In genomic region chr17:45487704-45488103, GRCh38 we compare ENCODE assay signal across 8 cellular contexts. TPM values are rescaled to one million over a fixed set of nuclear protein-coding genes. Genes with fewer than 3 reads are reported as not detected.
DNase-seq lines count a peak whose midpoint lies in the region; ATAC-seq, FAIRE-seq and TF ChIP-seq lines count a peak whose summit lies in the region.
"Not testable (repeated sequence)": the region's sequence is repeated elsewhere in the genome, so short reads cannot be mapped to it uniquely, and the experiment has no call there.

No MANE protein-coding gene starts in this region.

- TF ChIP-seq RAD21 in SK-N-SH (IDR thresholded peaks at IDR 0.05; ENCODE audit: low read length): not testable (repeated sequence)

- H3K27me3 Mint-ChIP-seq in astrocyte (ENCODE audit: low read depth, unreplicated experiment): not testable (repeated sequence)

- H3K27ac ChIP-seq in SK-N-SH (ENCODE audit: low read depth in 2 of 2, low read length in 1 of 2): peak overlapping the region in 1 of 2 experiments; percentile 67; a peak in 2 of 4 replicates
- H3K27ac ChIP-seq in astrocyte (ENCODE audit: low read depth, low read length): peak overlapping the region; percentile 63
- H3K27ac ChIP-seq in fibroblast of lung (ENCODE audit: insufficient read depth, low read length); aorta (ENCODE audit: low read depth in 1 of 2, low read length in 2 of 2): not testable (repeated sequence)

- not testable (repeated sequence) for H3K9me3 Mint-ChIP-seq in astrocyte (ENCODE audit: unreplicated experiment)

- TF ChIP-seq CTCF in NB4 (IDR thresholded peaks at IDR 0.05; ENCODE audit: low read depth, low read length); SK-N-SH (IDR thresholded peaks at IDR 0.05); astrocyte (IDR thresholded peaks at IDR 0.05; ENCODE audit: insufficient read depth, low read depth, low read length); fibroblast of lung (conservative IDR thresholded peaks at IDR 0.05 in 1 of 2, IDR thresholded peaks at IDR 0.05 in 1 of 2; ENCODE audit: low read depth in 1 of 2, low read length in 2 of 2): not testable (repeated sequence)

- 16% methylated on average over 2 of the region's 2 CpGs for WGBS in SK-N-SH (ENCODE audit: low lambda C conversion rate)
- WGBS in aorta, 2 donors: 24 to 34% methylated on average over 2 of the region's 2 CpGs

- H3K36me3 Mint-ChIP-seq in astrocyte (ENCODE audit: low read depth, unreplicated experiment): not testable (repeated sequence)

- not testable (repeated sequence) for H3K4me3 ChIP-seq in NB4 (ENCODE audit: low read depth, low read length); SK-N-SH (ENCODE audit: low read depth in 2 of 2, low read length in 1 of 2); astrocyte (ENCODE audit: insufficient read depth, low read depth, low read length); aorta (ENCODE audit: low read length in 2 of 2)
- H3K4me3 ChIP-seq in fibroblast of lung (replicated peaks in 1 of 4; ENCODE audit: control extremely low read depth in 1 of 4, insufficient read depth in 1 of 4, low read depth in 3 of 4, low read length in 4 of 4): peak overlapping the region in 1 of 4 experiments; percentile 17

- POLR2A ChIA-PET in SK-N-SH (lab: Yijun Ruan, JAX): not testable (repeated sequence)

- H3K4me1 ChIP-seq in SK-N-SH (ENCODE audit: control insufficient read depth in 1 of 2, insufficient read depth in 2 of 2, low read depth in 1 of 2, low read length in 1 of 2); astrocyte (ENCODE audit: insufficient read depth, low read length); fibroblast of lung (ENCODE audit: control insufficient read depth, extremely low read depth, insufficient read depth, low read length); aorta (ENCODE audit: control insufficient read depth in 1 of 2, insufficient read depth in 2 of 2, low read length in 2 of 2): not testable (repeated sequence)

- not testable (repeated sequence) for H3K9ac ChIP-seq in SK-N-SH; fibroblast of lung (ENCODE audit: insufficient read depth, low read length)
- peak overlapping the region; percentile 46 for H3K9ac ChIP-seq in astrocyte (ENCODE audit: low read length)

- peaks cover 11% of the 10 kb centered on the region for H3F3A ChIP-seq in SK-N-SH (replicated peaks; ENCODE audit: insufficient read depth)

- peaks cover 10% of the 10 kb centered on the region for H3K4me1 Mint-ChIP-seq in astrocyte (ENCODE audit: low read depth, unreplicated experiment)

- TF ChIP-seq POLR2A in NB4 (IDR thresholded peaks at IDR 0.05; ENCODE audit: extremely low read depth, insufficient read length): not testable (repeated sequence)

- not testable (repeated sequence) for H2AFZ ChIP-seq in SK-N-SH (ENCODE audit: low read depth); astrocyte (ENCODE audit: low read depth, low read length); fibroblast of lung (ENCODE audit: low read length)

- peak overlapping the region; percentile 98 for H3K27ac Mint-ChIP-seq in astrocyte (ENCODE audit: unreplicated experiment)

- not testable (repeated sequence) for TF ChIP-seq EP300 in SK-N-SH (IDR thresholded peaks at IDR 0.05; ENCODE audit: borderline replicate concordance in 1 of 2, low read depth in 1 of 2, low read length in 1 of 2)

- not testable (repeated sequence) for H3K27me3 ChIP-seq in SK-N-SH (ENCODE audit: insufficient read depth); astrocyte (ENCODE audit: insufficient read depth, low read length); fibroblast of lung (ENCODE audit: control insufficient read depth, insufficient read depth, low read length); aorta (ENCODE audit: control insufficient read depth in 1 of 2, insufficient read depth in 2 of 2, low read length in 1 of 2)

- H3K9me3 ChIP-seq in SK-N-SH; astrocyte (ENCODE audit: insufficient read depth, low read depth, low read length); fibroblast of lung (ENCODE audit: control insufficient read depth, insufficient read depth, low read depth, low read length); aorta (ENCODE audit: control insufficient read depth, low read length): not testable (repeated sequence)

- intact Hi-C loops in posterior vena cava (cut with DNase I); aorta (cut with DNase I): not testable (repeated sequence)

- ATAC-seq in left lobe of liver (peak; percentile 54), aorta (ENCODE audit: low FRiP score) (peak; percentile 72)

- peak overlapping the region; percentile 77 for H3K4me3 Mint-ChIP-seq in astrocyte (ENCODE audit: unreplicated experiment)

- H3K79me2 ChIP-seq in SK-N-SH (ENCODE audit: insufficient read depth) (peaks cover 16% of the 10 kb centered on the region; the same call in 1 of the 2 replicates), astrocyte (ENCODE audit: insufficient read depth, low read length) (peaks cover 23% of the 10 kb centered on the region), fibroblast of lung (ENCODE audit: control insufficient read depth, insufficient read depth, low read length) (peaks cover 13% of the 10 kb centered on the region)

- CTCF ChIA-PET in SK-N-SH (lab: Yijun Ruan, JAX): not testable (repeated sequence)

- DNase-seq in EL (peak; percentile 92), NB4 (ENCODE audit: low read depth) (peak; percentile 75), astrocyte (ENCODE audit: low read depth) (peak; percentile 80), fibroblast of lung (ENCODE audit: low read depth in 2 of 2) (peak; percentile 83 to 90), left lobe of liver (ENCODE audit: low spot score) (peak; percentile 71), posterior vena cava (ENCODE audit: low spot score) (peak; percentile 94), aorta (peak; percentile 85 to 88)
- DNase-seq in SK-N-SH: not testable (repeated sequence)

- FAIRE-seq in astrocyte (lab: Jason Lieb, UNC): not testable (repeated sequence)

- H3K9me2 ChIP-seq in SK-N-SH: not testable (repeated sequence)

- H4K20me1 ChIP-seq in SK-N-SH (ENCODE audit: insufficient read depth); fibroblast of lung (ENCODE audit: control insufficient read depth, extremely low read depth, insufficient read depth, low read length): not testable (repeated sequence)
- peaks cover 10% of the 10 kb centered on the region for H4K20me1 ChIP-seq in astrocyte (ENCODE audit: insufficient read depth, low read length)

- H3K4me2 ChIP-seq in SK-N-SH: peak overlapping the region; percentile 2; the same call in 1 of the 2 replicates
- H3K4me2 ChIP-seq in astrocyte (ENCODE audit: low read length): peak overlapping the region; percentile 50
- H3K4me2 ChIP-seq in fibroblast of lung (ENCODE audit: extremely low read depth, insufficient read depth, low read length): not testable (repeated sequence)

- H3K36me3 ChIP-seq in SK-N-SH (replicated peaks in 1 of 2; ENCODE audit: control insufficient read depth in 1 of 2, insufficient read depth in 2 of 2, low read length in 1 of 2); astrocyte (ENCODE audit: insufficient read depth, low read length); fibroblast of lung (ENCODE audit: control insufficient read depth, insufficient read depth, low read length); aorta (ENCODE audit: control insufficient read depth in 1 of 2, insufficient read depth in 2 of 2, low read length in 1 of 2): not testable (repeated sequence)

TF ChIP-seq in SK-N-SH, 30 proteins besides CTCF, POLR2A, EP300 and RAD21:
- peak; percentile 27; the same call in 1 of the 2 replicates for TF ChIP-seq NFIC (IDR thresholded peaks at IDR 0.05; ENCODE audit: borderline replicate concordance)
- peak; percentile 51; the same call in 1 of the 2 replicates for TF ChIP-seq JUND (IDR thresholded peaks at IDR 0.05)
- peak; percentile 71; the same call in 1 of the 2 replicates for TF ChIP-seq FOSL2 (IDR thresholded peaks at IDR 0.05; ENCODE audit: borderline replicate concordance, low read depth)
- TF ChIP-seq TCF12 (IDR thresholded peaks at IDR 0.05): peak; percentile 47
- peak; percentile 73 for TF ChIP-seq PBX3 (IDR thresholded peaks at IDR 0.05)

RNA-seq across cellular contexts. Expression of gene PLEKHM1, which starts 2.8 kb away (rescaled TPM):
- polyA plus RNA-seq in SK-N-SH (2012; rRNA removed) (9.0 and 12.3 TPM in 2 replicates), fibroblast of lung (15.8 and 21.6 TPM in 2 replicates), aorta (10 to 100 TPM; 13.3 to 18.2 TPM)
- 4.6 and 5.4 TPM in 2 replicates for polyA plus RNA-seq in SK-N-SH (2012; cell fraction: cytosol; rRNA removed)
- 26.7 and 29.2 TPM in 2 replicates for polyA plus RNA-seq in SK-N-SH (2012; cell fraction: nucleus; rRNA removed)
- total RNA-seq in astrocyte (32.5 and 41.9 TPM in 2 replicates), fibroblast of lung (20.5 and 27.9 TPM in 2 replicates), left lobe of liver (23.7 TPM), posterior vena cava (10 to 100 TPM; 43.2 to 45.3 TPM), aorta (10 to 100 TPM; 50.9 to 67.6 TPM)
- 20.3 and 25.9 TPM in 2 replicates for polyA plus RNA-seq in fibroblast of lung (2012)
- 96.2 and 129 TPM in 2 replicates for polyA minus RNA-seq in fibroblast of lung (ENCODE audit: low replicate concordance)

RNA-seq across cellular contexts. Expression of gene ARHGAP27, which starts 55.0 kb away (rescaled TPM):
- polyA plus RNA-seq in SK-N-SH (2012; rRNA removed) (2.1 and 4.3 TPM in 2 replicates), fibroblast of lung (0.57 and 0.95 TPM in 2 replicates), aorta (1 to 10 TPM; 5.4 to 9.4 TPM)
- polyA plus RNA-seq in SK-N-SH (2012; cell fraction: cytosol; rRNA removed): 0.75 and 0.89 TPM in 2 replicates
- polyA plus RNA-seq in SK-N-SH (2012; cell fraction: nucleus; rRNA removed): 25.3 and 25.5 TPM in 2 replicates
- total RNA-seq in astrocyte (4.4 and 10.0 TPM in 2 replicates), fibroblast of lung (1.5 and 3.3 TPM in 2 replicates), left lobe of liver (6.5 TPM), posterior vena cava (10 to 100 TPM; 17.8 to 24.5 TPM), aorta (10 to 100 TPM; 17.8 to 41.0 TPM)
- 0.57 and 1.3 TPM in 2 replicates for polyA plus RNA-seq in fibroblast of lung (2012)
- polyA minus RNA-seq in fibroblast of lung (ENCODE audit: low replicate concordance): 0.35 and 0.93 TPM in 2 replicates
